In genomic region chr19:42535276-42535675, GRCh38 we compare ENCODE assay signal across 10 cellular contexts. TPM values are rescaled to one million over a fixed set of nuclear protein-coding genes. Genes with fewer than 3 reads are reported as not detected.
"Had no signal": no experiment of that assay in that cellular context is flagged by ENCODE, and none has a peak within 500 bp of the region (broad histone marks: within the 10 kb centered on the region; RNA-seq: fewer than 3 reads in every experiment).

No MANE protein-coding gene starts in this region.

RNA-seq across cellular contexts. Expression of gene CEACAM1, which starts 7.0 kb away (rescaled TPM):
- total RNA-seq: SJCRH30, SJSA1 had no signal

RNA-seq across cellular contexts. Expression of gene CEACAM8, which starts 59.4 kb away (rescaled TPM):
- total RNA-seq: OCI-LY7, PC-3, PC-9, Peyer's patch, Right ventricle myocardium inferior, Right ventricle myocardium superior, RPMI7951, SJCRH30, SJSA1 had no signal
- polyA plus RNA-seq: SK-N-SH had no signal
